In the genomic region with DNA sequence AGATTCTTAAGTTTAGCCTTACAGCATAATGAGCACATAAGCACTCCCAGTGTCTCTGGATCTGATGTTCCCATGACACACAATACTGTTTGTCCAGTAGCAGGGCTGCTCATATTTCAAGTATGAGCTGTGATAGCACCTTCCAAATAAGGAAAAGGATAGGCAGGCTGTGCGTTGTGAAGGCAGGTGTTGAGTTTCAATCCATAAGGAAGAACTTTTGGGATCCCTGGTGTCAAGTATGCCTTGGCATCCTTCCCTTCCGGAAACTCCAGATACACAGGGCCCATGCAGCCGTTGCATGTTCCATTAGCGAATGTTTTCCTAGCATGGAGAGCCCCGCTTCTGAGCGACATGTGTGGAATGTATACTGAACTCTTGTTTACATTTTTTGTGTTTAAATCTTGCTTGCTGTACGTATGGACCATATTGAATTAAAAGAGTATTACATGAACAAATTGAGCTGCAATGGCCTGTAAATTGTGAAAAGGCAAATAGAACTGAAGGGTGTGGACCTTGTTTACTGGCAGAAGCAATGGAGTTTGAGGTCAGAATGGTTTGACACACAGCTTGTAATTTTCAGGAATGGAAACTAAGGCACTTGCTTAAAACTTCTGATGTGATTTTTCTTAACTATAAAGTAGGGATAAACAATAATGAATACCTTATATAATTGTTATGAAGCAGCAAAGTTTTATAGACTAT, we compare ENCODE assay signal across 11 cellular contexts. TPM values are rescaled to one million over a fixed set of nuclear protein-coding genes. Genes with fewer than 3 reads are reported as not detected.
A peak's percentile ranks its signal among the peaks of the same experiment; 100 is the strongest.
DNase-seq lines count a peak whose midpoint lies in the region; ATAC-seq and TF ChIP-seq lines count a peak whose summit lies in the region.
"Had no signal": no experiment of that assay in that cellular context is flagged by ENCODE, and none has a peak within 500 bp of the region (broad histone marks: within the 10 kb centered on the region; RNA-seq: fewer than 3 reads in every experiment).

No MANE protein-coding gene starts in this region.

- TF ChIP-seq CTCF in prostate gland (IDR thresholded peaks at IDR 0.05): no peak
- TF ChIP-seq CTCF in adrenal gland (IDR thresholded peaks at IDR 0.05): no peak

- DNase-seq in HEK293T (ENCODE audit: extremely low spot score): peak; percentile 39
- peak; percentile 80 for DNase-seq in NCI-H460 (ENCODE audit: extremely low read depth, low read depth)
- peak; percentile 18 for DNase-seq in epithelial cell of prostate (ENCODE audit: low read depth, low spot score)
- DNase-seq in prostate gland (ENCODE audit: low spot score): peak; percentile 75
- DNase-seq in adrenal gland: no peak
- DNase-seq: head of caudate nucleus had no signal

- WGBS in prostate gland: 41% methylated on average over 7 of the region's 7 CpGs
- WGBS in adrenal gland, 4 donors: 62 to 70% (median 67%) methylated on average over 7 of the region's 7 CpGs

- no peak overlapping the region for H3K27ac ChIP-seq in epithelial cell of prostate
- H3K27ac ChIP-seq in prostate gland: peak overlapping the region; percentile 75 to 77
- H3K27ac ChIP-seq in adrenal gland: no peak overlapping the region
- H3K27ac ChIP-seq: KMS-11, SK-N-MC had no signal

- H3K4me3 ChIP-seq in prostate gland (no peak overlapping the region), adrenal gland (no peak overlapping the region)
- H3K4me3 ChIP-seq: SK-N-MC had no signal

- ATAC-seq in HG03196 (IDR thresholded peaks at IDR 0.05; ENCODE audit: unreplicated experiment) (no peak), GM21423 (IDR thresholded peaks at IDR 0.05; ENCODE audit: unreplicated experiment) (no peak), HG03139 (IDR thresholded peaks at IDR 0.05; ENCODE audit: unreplicated experiment) (no peak)

- H3K27me3 ChIP-seq in prostate gland (replicated peaks; ENCODE audit: insufficient read depth) (no peaks in the 10 kb centered on the region), adrenal gland (no peaks in the 10 kb centered on the region)

- H3K4me1 ChIP-seq in prostate gland (replicated peaks) (peaks cover 5% of the 10 kb centered on the region), adrenal gland (replicated peaks in 1 of 2) (no peaks in the 10 kb centered on the region)

- POLR2A ChIA-PET in HEK293T (lab: Yijun Ruan, JAX): no interaction called here

- TF ChIP-seq POLR2A in prostate gland (IDR thresholded peaks at IDR 0.05): no peak
- TF ChIP-seq POLR2A in adrenal gland (IDR thresholded peaks at IDR 0.05): no peak

- H3K36me3 ChIP-seq in prostate gland: no peaks in the 10 kb centered on the region
- H3K36me3 ChIP-seq in adrenal gland (replicated peaks in 1 of 2): no peaks in the 10 kb centered on the region

- no peaks in the 10 kb centered on the region for H3K9me3 ChIP-seq in prostate gland
- H3K9me3 ChIP-seq in adrenal gland (replicated peaks in 1 of 3): no peaks in the 10 kb centered on the region

- CTCF ChIA-PET in HEK293T (lab: Yijun Ruan, JAX): interaction anchor here (0.9 to 1.1 kb wide), 2 partner anchors 16 to 19 kb away, joined by 4 to 5 read pairs; no protein-coding TSS in a partner anchor

- intact Hi-C loops in prostate gland (cut with DNase I): loop anchor here (10.0 kb wide), 1 partner anchor 876 kb away; no protein-coding TSS in a partner anchor
- intact Hi-C loops in adrenal gland (cut with DNase I): no loop called here

TF ChIP-seq in HEK293T, 16 proteins besides CTCF, POLR2A, EP300 and RAD21:
- TF ChIP-seq ZNF384 (IDR thresholded peaks at IDR 0.05) (no peak), SP1 (IDR thresholded peaks at IDR 0.05) (no peak), TARDBP (IDR thresholded peaks at IDR 0.05) (no peak), ARNT (IDR thresholded peaks at IDR 0.05) (no peak), CTBP1 (IDR thresholded peaks at IDR 0.05; ENCODE audit: borderline replicate concordance) (no peak), FOXA1 (IDR thresholded peaks at IDR 0.05) (no peak), HDGF (IDR thresholded peaks at IDR 0.05; ENCODE audit: borderline replicate concordance) (no peak), BHLHE40 (IDR thresholded peaks at IDR 0.05; ENCODE audit: borderline replicate concordance) (no peak), LEF1 (IDR thresholded peaks at IDR 0.05; ENCODE audit: borderline replicate concordance) (no peak), PKNOX1 (IDR thresholded peaks at IDR 0.05) (no peak), L3MBTL2 (conservative IDR thresholded peaks at IDR 0.05) (no peak), FOXK2 (IDR thresholded peaks at IDR 0.05) (no peak), ELF4 (IDR thresholded peaks at IDR 0.05) (no peak), NFRKB (IDR thresholded peaks at IDR 0.05) (no peak), SUZ12 (IDR thresholded peaks at IDR 0.05) (no peak), FOXM1 (IDR thresholded peaks at IDR 0.05; ENCODE audit: borderline replicate concordance) (no peak)

RNA-seq across cellular contexts. Expression of gene COBL, which starts 33.7 kb away (rescaled TPM):
- 21.9 and 23.8 TPM in 2 replicates for total RNA-seq in NCI-H460 (2014; rRNA removed; shearing (Covaris generic))
- 8.4 and 10.6 TPM in 2 replicates for polyA plus RNA-seq in NCI-H460 (2014; cell fraction: nucleus; rRNA removed)
- 10 to 100 TPM; 36.5 to 46.6 TPM for total RNA-seq in prostate gland
- total RNA-seq in adrenal gland: 1 to 10 TPM in 1 of 8 donors, under 1 TPM in 7; 0.09 to 1.2 (median 0.42) TPM
- 1 to 10 TPM in 1 of 3 donors, under 1 TPM in 2; 0.57 to 1.4 (median 0.71) TPM for polyA plus RNA-seq in adrenal gland

Comparison
In these comparisons a context has a peak if more than half of its experiments do, and no peak if none do; other contexts are left out.
1. DNase-seq: peak in HEK293T (single experiment), NCI-H460 (single experiment), epithelial cell of prostate (single experiment) and prostate gland (single experiment); none in adrenal gland (0 of 7).
2. H3K27ac ChIP-seq: peak in prostate gland (2 of 2); none in epithelial cell of prostate (single experiment) and adrenal gland (0 of 5).
3. RNA of gene COBL, which starts 33.7 kb away (total RNA-seq): 36.5 to 46.6 TPM in prostate gland and 21.9 to 23.8 TPM in NCI-H460; 0.09 to 1.2 TPM in adrenal gland; every median in the first group is over 10 times any median in the second.